8 cellular contexts compared by ENCODE assay signal in genomic region chr1:224182057-224182865, GRCh38. TPM values are rescaled to one million over a fixed set of nuclear protein-coding genes. Genes with fewer than 3 reads are reported as not detected.
DNase-seq lines count a peak whose midpoint lies in the region; ATAC-seq and TF ChIP-seq lines count a peak whose summit lies in the region.

No MANE protein-coding gene starts in this region.

- peaks cover 0 to 7% (median 0%) of the 10 kb centered on the region in 4 donors for H3K36me3 ChIP-seq in esophagus muscularis mucosa
- peaks cover 0 to 9% of the 10 kb centered on the region in 2 experiments for H3K36me3 ChIP-seq in trophoblast cell (ENCODE audit: control insufficient read depth in 1 of 2, insufficient read depth in 2 of 2, low read length in 2 of 2)

- intact Hi-C loops in esophagus muscularis mucosa (cut with DNase I), result loop anchor here (5.0 to 10.0 kb wide), 2 partner anchors 40 to 67 kb away; partner anchors contain the start of gene FBXO28

- TF ChIP-seq EP300 in esophagus muscularis mucosa (IDR thresholded peaks at IDR 0.05), result no peak

- H3K4me1 ChIP-seq in esophagus muscularis mucosa (peaks cover 24 to 43% (median 41%) of the 10 kb centered on the region in 4 donors), trophoblast cell (ENCODE audit: control insufficient read depth in 1 of 2, insufficient read depth in 2 of 2, low read length in 2 of 2) (peaks cover 0 to 4% of the 10 kb centered on the region in 2 experiments)

- no peak overlapping the region for H2BK12ac ChIP-seq in trophoblast cell (ENCODE audit: low read length)

- H3K79me2 ChIP-seq in trophoblast cell (ENCODE audit: control insufficient read depth, insufficient read depth, low read length, poor library complexity), result peaks cover 16% of the 10 kb centered on the region

- H3K9ac ChIP-seq in trophoblast cell (ENCODE audit: low read length), result peak overlapping the region; percentile 72

- H3K23ac ChIP-seq in trophoblast cell (ENCODE audit: low read length), result no peak overlapping the region

- ATAC-seq in GM18508 (IDR thresholded peaks at IDR 0.05; ENCODE audit: insufficient read depth, unreplicated experiment) (peak; percentile 50), HG02588 (IDR thresholded peaks at IDR 0.05; ENCODE audit: unreplicated experiment) (peak; percentile 27)

- no peak overlapping the region for H2AK5ac ChIP-seq in trophoblast cell (ENCODE audit: low read length)

- peak overlapping the region; percentile 55 for H2AFZ ChIP-seq in trophoblast cell (ENCODE audit: insufficient read depth, low read length, poor library complexity)

- 70% methylated on average over 22 of the region's 22 CpGs for WGBS in esophagus muscularis mucosa
- no CpG with 5 or more reads among the region's 22 CpGs for WGBS in trophoblast cell (ENCODE audit: extremely low coverage, insufficient coverage, insufficient read length)

- H2BK120ac ChIP-seq in trophoblast cell (ENCODE audit: insufficient read depth, low read length, poor library complexity), result peak overlapping the region; percentile 19

- TF ChIP-seq POLR2A in esophagus muscularis mucosa (IDR thresholded peaks at IDR 0.05; ENCODE audit: low read depth), result no peak

- peak overlapping the region; percentile 83 for H3K4me2 ChIP-seq in trophoblast cell (ENCODE audit: low read length)

- no peak overlapping the region for H3K4ac ChIP-seq in trophoblast cell (ENCODE audit: low read depth, low read length)

- no peak overlapping the region for H3K14ac ChIP-seq in trophoblast cell (ENCODE audit: low read length)

- H3K18ac ChIP-seq in trophoblast cell (ENCODE audit: low read length), result no peak overlapping the region

- peak overlapping the region; percentile 87 to 97 (median 93) for H3K4me3 ChIP-seq in esophagus muscularis mucosa
- peak overlapping the region; percentile 68 for H3K4me3 ChIP-seq in trophoblast cell (ENCODE audit: low read depth, low read length)

- H4K12ac ChIP-seq in trophoblast cell (ENCODE audit: low read depth, low read length), result no peak overlapping the region

- H3K27ac ChIP-seq in esophagus muscularis mucosa (replicated peaks in 1 of 4) (peak overlapping the region; percentile 98 to 99 (median 98)), trophoblast cell (ENCODE audit: low read depth, low read length) (peak overlapping the region; percentile 19)

- H4K91ac ChIP-seq in trophoblast cell (ENCODE audit: low read depth, low read length), result no peak overlapping the region

- H3K9me3 ChIP-seq in esophagus muscularis mucosa (no peaks in the 10 kb centered on the region), trophoblast cell (ENCODE audit: insufficient read depth, low read depth, low read length) (no peaks in the 10 kb centered on the region)

- DNase-seq in NCI-H146 treated with DMSO at 0.1 percent for 48 hours (lab: John Stamatoyannopoulos, UW; ENCODE audit: unreplicated experiment), result peak; percentile 73
- DNase-seq in activated CD8-positive, alpha-beta memory T cell treated with anti-CD3 and anti-CD28 coated beads, Interleukin-2, amount 50 U/mL, for 4 hours, result peak; percentile 38
- no peak for DNase-seq in esophagus muscularis mucosa (ENCODE audit: extremely low spot score)
- DNase-seq in trophoblast cell, result no peak
- DNase-seq in GM03348 (ENCODE audit: low spot score), result no peak
- no peak for DNase-seq in 8988T

- peak overlapping the region; percentile 59 for H4K8ac ChIP-seq in trophoblast cell (ENCODE audit: low read depth, low read length)

- no peak overlapping the region for H2BK5ac ChIP-seq in trophoblast cell (ENCODE audit: low read depth, low read length, poor library complexity)

- no peak for TF ChIP-seq CTCF in esophagus muscularis mucosa (IDR thresholded peaks at IDR 0.05)

- peaks cover 11% of the 10 kb centered on the region for H3K79me1 ChIP-seq in trophoblast cell (ENCODE audit: low read length)

- no peaks in the 10 kb centered on the region for H3K27me3 ChIP-seq in esophagus muscularis mucosa
- no peaks in the 10 kb centered on the region for H3K27me3 ChIP-seq in trophoblast cell (ENCODE audit: insufficient read depth, low read length)

RNA-seq across cellular contexts. Expression of gene DEGS1, which starts 0.8 kb away (rescaled TPM):
- total RNA-seq in esophagus muscularis mucosa, result 100 to 1,000 TPM; 117 to 152 (median 124) TPM
- 45.9 and 49.7 TPM in 2 replicates for polyA plus RNA-seq in trophoblast cell (2013)

Comparison
In these comparisons a context has a peak if more than half of its experiments do, and no peak if none do; other contexts are left out.
1. DNase-seq: peak in NCI-H146 treated with DMSO at 0.1 percent for 48 hours (single experiment) and activated CD8-positive, alpha-beta memory T cell treated with anti-CD3 and anti-CD28 coated beads, Interleukin-2, amount 50 U/mL, for 4 hours (single experiment); none in esophagus muscularis mucosa (single experiment), trophoblast cell (0 of 2), GM03348 (single experiment) and 8988T (single experiment).